ENCODE assay signal across 8 cellular contexts in genomic region chr17:76623271-76624146, GRCh38. TPM values are rescaled to one million over a fixed set of nuclear protein-coding genes. Genes with fewer than 3 reads are reported as not detected.
DNase-seq lines count a peak whose midpoint lies in the region; ATAC-seq and FAIRE-seq lines count a peak whose summit lies in the region.

No MANE protein-coding gene starts in this region.

- ATAC-seq in left lobe of liver (peak; percentile 99), HG03159 (IDR thresholded peaks at IDR 0.05; ENCODE audit: unreplicated experiment) (no peak)

- FAIRE-seq in GM19239 (lab: Jason Lieb, UNC), result peak; percentile 74

- in situ Hi-C loops in ACHN (cut with HindIII; ENCODE audit: low pct_ligation_motif_present, low pct_unique_long_range_greater_than_20kb, low sequenced_read_pairs), result no loop called here

- DNase-seq in ACHN (peak; percentile 72), GM19239 (ENCODE audit: insufficient read length, low spot score) (peak; percentile 79), NCI-H446 (lab: John Stamatoyannopoulos, UW) (peak; percentile 53 to 69), cerebellar cortex (ENCODE audit: low spot score) (peak; percentile 68), left lobe of liver (ENCODE audit: low spot score) (peak; percentile 79)
- peak; percentile 70 to 76 for DNase-seq in activated CD4-positive, alpha-beta T cell treated with anti-CD3 and anti-CD28 coated beads for 4 hours
- peak; percentile 77 to 82 for DNase-seq in stimulated activated CD4-positive, alpha-beta T cell treated with anti-CD3 and anti-CD28 coated beads, Interleukin-2, amount 100 ng/mL, for 48 hours

RNA-seq across cellular contexts. Expression of gene ST6GALNAC1, which starts 20.0 kb away (rescaled TPM):
- total RNA-seq in left lobe of liver, result 0.75 TPM

RNA-seq across cellular contexts. Expression of gene ST6GALNAC2, which starts 37.8 kb away (rescaled TPM):
- 4.0 TPM for total RNA-seq in left lobe of liver
